11 cellular contexts compared by ENCODE assay signal in the genomic region with DNA sequence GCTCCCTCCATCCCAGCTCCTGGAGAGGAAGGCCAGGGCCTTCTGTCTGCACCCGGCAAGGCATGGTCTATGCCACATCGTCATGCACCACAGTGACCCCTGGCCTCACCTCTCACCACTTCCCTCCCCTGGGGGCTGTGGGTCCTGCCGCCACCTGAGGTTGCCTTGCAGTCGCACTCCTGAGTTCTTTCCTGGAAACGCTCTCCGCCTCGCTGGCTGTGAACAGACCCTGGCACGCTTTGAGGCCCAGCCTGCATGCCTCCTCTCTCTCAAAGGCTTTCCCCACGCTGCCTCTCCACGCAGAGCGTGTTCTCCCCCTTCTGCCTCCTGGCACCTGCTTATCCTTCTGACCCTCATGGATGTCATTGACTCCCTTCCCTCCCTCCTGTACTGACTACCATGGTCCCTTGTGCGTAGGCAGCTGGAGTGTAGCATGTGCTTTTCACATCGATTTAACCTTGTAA. TPM values are rescaled to one million over a fixed set of nuclear protein-coding genes. Genes with fewer than 3 reads are reported as not detected.
DNase-seq lines count a peak whose midpoint lies in the region; ATAC-seq and TF ChIP-seq lines count a peak whose summit lies in the region.
"Had no signal": no experiment of that assay in that cellular context is flagged by ENCODE, and none has a peak within 500 bp of the region (broad histone marks: within the 10 kb centered on the region; RNA-seq: fewer than 3 reads in every experiment).

No MANE protein-coding gene starts in this region.

- no peaks in the 10 kb centered on the region for H3K9me2 ChIP-seq in Karpas-422 (replicated peaks; ENCODE audit: insufficient read depth, low read length)

- H3K36me3 Mint-ChIP-seq in activated naive CD4-positive, alpha-beta T cell treated with anti-CD3 and anti-CD28 coated beads, Interleukin-2, amount 50 U/mL, for 72 hours = peaks cover 0 to 7% of the 10 kb centered on the region in 2 donors
- H3K36me3 Mint-ChIP-seq in natural killer cell treated with Interleukin-12 subunit alpha and Interleukin-12 subunit beta and Interleukin-15 and Interleukin-18, amount 100 ng/mL, for 72 hours = peaks cover 8% of the 10 kb centered on the region

- H3K27ac Mint-ChIP-seq in activated naive CD4-positive, alpha-beta T cell treated with anti-CD3 and anti-CD28 coated beads, Interleukin-2, amount 50 U/mL, for 72 hours = no peak overlapping the region
- no peak overlapping the region for H3K27ac Mint-ChIP-seq in natural killer cell treated with Interleukin-12 subunit alpha and Interleukin-12 subunit beta and Interleukin-15 and Interleukin-18, amount 100 ng/mL, for 72 hours

- CTCF ChIA-PET in GM10248 (lab: Yijun Ruan, JAX) = no interaction called here

- POLR2A ChIA-PET in GM10248 (lab: Yijun Ruan, JAX) = no interaction called here

- H2AFZ ChIP-seq in Karpas-422 (ENCODE audit: low read length) = no peak overlapping the region

- H3K9ac ChIP-seq in BLaER1 treated with 17β-estradiol and CSF1 and Interleukin-3, amounts not matched to agents 10 nM and 100 nM = peak overlapping the region in 2 of 11 experiments; percentile 21 to 30; a peak in 2 of 22 replicates
- H3K9ac ChIP-seq in Karpas-422 (ENCODE audit: low read length) = peak overlapping the region; percentile 50

- H3K27ac ChIP-seq in BLaER1 treated with 17β-estradiol and CSF1 and Interleukin-3, amounts not matched to agents 10 nM and 100 nM = no peak overlapping the region
- peak overlapping the region; percentile 96 for H3K27ac ChIP-seq in Karpas-422 (ENCODE audit: low read length)

- peak; percentile 39 to 52 for ATAC-seq in activated naive CD4-positive, alpha-beta T cell treated with anti-CD3 and anti-CD28 coated beads, Interleukin-2, amount 50 U/mL, for 72 hours
- ATAC-seq in natural killer cell treated with Interleukin-12 subunit alpha and Interleukin-12 subunit beta and Interleukin-15 and Interleukin-18, amount 100 ng/mL, for 72 hours = peak; percentile 84 to 87

- no peak overlapping the region for H3K4me3 ChIP-seq in BLaER1 treated with 17β-estradiol and CSF1 and Interleukin-3, amounts not matched to agents 10 nM and 100 nM
- H3K4me3 ChIP-seq in Karpas-422 (ENCODE audit: low read length) = no peak overlapping the region

- peaks cover 38 to 100% (median 68%) of the 10 kb centered on the region in 11 experiments; a peak in 21 of 22 replicates for H4K20me1 ChIP-seq in BLaER1 treated with 17β-estradiol and CSF1 and Interleukin-3, amounts not matched to agents 10 nM and 100 nM
- 0 out of 2 replicates have a peak, but pooled peaks cover 5% of the 10 kb centered on the region for H4K20me1 ChIP-seq in Karpas-422 (ENCODE audit: insufficient read depth, low read depth, low read length)

- TF ChIP-seq CTCF in GM10248 (IDR thresholded peaks at IDR 0.05; ENCODE audit: control extremely low read depth, extremely low read depth, low read depth, missing control alignments) = no peak

- no peaks in the 10 kb centered on the region for H3K27me3 ChIP-seq in BLaER1 treated with 17β-estradiol and CSF1 and Interleukin-3, amounts not matched to agents 10 nM and 100 nM
- no peaks in the 10 kb centered on the region for H3K27me3 ChIP-seq in Karpas-422 (ENCODE audit: low read length)

- H3K4me3 Mint-ChIP-seq in natural killer cell treated with Interleukin-12 subunit alpha and Interleukin-12 subunit beta and Interleukin-15 and Interleukin-18, amount 100 ng/mL, for 72 hours = no peak overlapping the region

- H3K9me3 ChIP-seq in BLaER1 treated with 17β-estradiol and CSF1 and Interleukin-3, amounts not matched to agents 10 nM and 100 nM (replicated peaks in 1 of 11) = peaks cover 0 to 4% (median 0%) of the 10 kb centered on the region in 11 experiments; a peak in 2 of 22 replicates
- H3K9me3 ChIP-seq in Karpas-422 (ENCODE audit: low read length) = no peaks in the 10 kb centered on the region

- peak overlapping the region; percentile 44 to 93 (median 67) for H3K4me2 ChIP-seq in BLaER1 treated with 17β-estradiol and CSF1 and Interleukin-3, amounts not matched to agents 10 nM and 100 nM
- peak overlapping the region; percentile 18 for H3K4me2 ChIP-seq in Karpas-422 (ENCODE audit: low read depth, low read length, poor library complexity, severe bottlenecking)

- H3K4me1 ChIP-seq in BLaER1 treated with 17β-estradiol and CSF1 and Interleukin-3, amounts not matched to agents 10 nM and 100 nM = peaks cover 44 to 93% (median 66%) of the 10 kb centered on the region in 10 experiments
- peaks cover 91% of the 10 kb centered on the region for H3K4me1 ChIP-seq in Karpas-422 (ENCODE audit: low read length)

- no peaks in the 10 kb centered on the region for H3K27me3 Mint-ChIP-seq in natural killer cell treated with Interleukin-12 subunit alpha and Interleukin-12 subunit beta and Interleukin-15 and Interleukin-18, amount 100 ng/mL, for 72 hours

- H3K4me1 Mint-ChIP-seq in natural killer cell treated with Interleukin-12 subunit alpha and Interleukin-12 subunit beta and Interleukin-15 and Interleukin-18, amount 100 ng/mL, for 72 hours (ENCODE audit: low read depth in 2 of 2) = peaks cover 46% of the 10 kb centered on the region in 2 donors

- peaks cover 88% of the 10 kb centered on the region for H3K79me2 ChIP-seq in Karpas-422 (ENCODE audit: low read length)

- H3K9me3 Mint-ChIP-seq in activated naive CD4-positive, alpha-beta T cell treated with anti-CD3 and anti-CD28 coated beads, Interleukin-2, amount 50 U/mL, for 72 hours = no peaks in the 10 kb centered on the region
- H3K9me3 Mint-ChIP-seq in natural killer cell treated with Interleukin-12 subunit alpha and Interleukin-12 subunit beta and Interleukin-15 and Interleukin-18, amount 100 ng/mL, for 72 hours = no peaks in the 10 kb centered on the region

- H3K36me3 ChIP-seq in BLaER1 treated with 17β-estradiol and CSF1 and Interleukin-3, amounts not matched to agents 10 nM and 100 nM = peaks cover 4 to 51% (median 9%) of the 10 kb centered on the region in 11 experiments
- H3K36me3 ChIP-seq in Karpas-422 (ENCODE audit: insufficient read depth, low read length) = 0 out of 2 replicates have a peak, but pooled peaks cover 4% of the 10 kb centered on the region

- DNase-seq in Karpas-422 (no peak), RKO (ENCODE audit: low spot score) (no peak), GM10248 (ENCODE audit: extremely low spot score) (no peak), middle frontal gyrus (ENCODE audit: extremely low spot score, low spot score) (no peak), 8988T (no peak)
- peak in 1 of 2 donors; percentile 17 for DNase-seq in activated naive CD4-positive, alpha-beta T cell treated with anti-CD3 and anti-CD28 coated beads, Interleukin-2, amount 50 U/mL, for 72 hours (ENCODE audit: low spot score in 2 of 2)
- DNase-seq in natural killer cell treated with Interleukin-12 subunit alpha and Interleukin-12 subunit beta and Interleukin-15 and Interleukin-18, amount 100 ng/mL, for 72 hours (ENCODE audit: low spot score) = peak; percentile 80
- DNase-seq: COR-L47, foreskin melanocyte, NCI-H446 treated with DMSO at 0.1 percent for 48 hours had no signal

RNA-seq across cellular contexts. Expression of gene SEC14L1, which starts 45.4 kb away (rescaled TPM):
- total RNA-seq in Karpas-422 (2014; rRNA removed; shearing (Covaris generic); ENCODE audit: low replicate concordance) = 22.6 and 32.0 TPM in 2 replicates
- 100 to 1,000 TPM in 1 of 2 donors, 10 to 100 TPM in 1; 53.4 to 103 TPM for total RNA-seq in activated naive CD4-positive, alpha-beta T cell treated with anti-CD3 and anti-CD28 coated beads, Interleukin-2, amount 50 U/mL, for 72 hours
- total RNA-seq in natural killer cell treated with Interleukin-12 subunit alpha and Interleukin-12 subunit beta and Interleukin-15 and Interleukin-18, amount 100 ng/mL, for 72 hours = 100 to 1,000 TPM in 1 of 2 donors, 10 to 100 TPM in 1; 91.6 to 117 TPM
